In the genomic region with DNA sequence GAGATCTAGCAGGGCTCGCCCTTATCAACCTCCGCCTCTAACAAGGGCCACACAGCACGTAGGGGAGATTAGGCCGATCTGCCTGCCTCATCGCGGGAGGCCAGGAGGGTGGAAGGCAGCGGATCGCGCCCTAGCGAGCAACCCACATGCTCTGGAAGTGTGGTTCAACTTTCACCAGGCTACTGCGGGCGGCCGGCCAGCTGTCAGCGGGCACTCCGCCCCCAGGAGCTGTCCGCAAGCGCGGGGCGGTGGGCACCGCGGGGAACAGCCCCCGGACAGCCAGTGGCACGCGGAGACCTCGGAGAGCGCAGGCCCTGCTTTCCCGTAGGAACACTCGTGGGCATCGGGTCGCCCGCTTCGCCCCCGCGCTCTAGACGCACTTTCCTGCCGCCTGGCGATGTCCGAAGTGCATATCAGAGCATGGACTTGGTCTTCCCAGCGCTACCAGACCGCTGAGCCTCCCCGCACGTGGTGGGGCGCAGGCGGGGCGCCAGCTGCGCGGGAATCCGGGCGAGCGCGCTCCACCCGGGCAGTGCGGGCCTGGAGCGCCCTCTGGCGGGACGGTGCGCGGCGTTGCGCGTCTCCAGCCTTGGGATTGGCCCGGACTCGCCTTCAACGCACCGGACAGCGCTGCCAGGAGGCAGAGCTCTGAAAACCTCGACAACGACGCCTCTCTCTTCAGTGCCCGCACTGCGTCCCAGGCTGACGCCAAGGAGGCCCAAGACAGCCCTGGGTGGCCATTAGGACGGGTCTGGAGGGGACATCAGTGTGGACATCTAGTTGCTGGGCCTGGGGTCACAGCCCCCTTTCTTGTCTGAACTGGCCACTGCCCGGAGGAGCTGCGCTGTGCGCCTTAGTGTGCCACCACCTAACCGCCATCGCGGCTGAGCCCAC, we compare ENCODE assay signal across 8 cellular contexts. TPM values are rescaled to one million over a fixed set of nuclear protein-coding genes. Genes with fewer than 3 reads are reported as not detected.
DNase-seq lines count a peak whose midpoint lies in the region; ATAC-seq and TF ChIP-seq lines count a peak whose summit lies in the region.

No MANE protein-coding gene starts in this region.

- H3K4me3 ChIP-seq in AG09309 (ENCODE audit: control insufficient read depth, low read depth, low read length): peak overlapping the region; percentile 22
- peak overlapping the region; percentile 63 for H3K4me3 ChIP-seq in GM23248
- peak overlapping the region in 2 of 3 experiments; percentile 26 to 37 for H3K4me3 ChIP-seq in mammary epithelial cell (replicated peaks in 1 of 3; ENCODE audit: insufficient read depth in 1 of 3, low read depth in 2 of 3, low read length in 3 of 3)
- H3K4me3 ChIP-seq in skeletal muscle satellite cell (ENCODE audit: low read length): peak overlapping the region; percentile 63

- no peaks in the 10 kb centered on the region; the same call in 1 of the 2 replicates for H3K36me3 Mint-ChIP-seq in WTC11

- H3K27ac ChIP-seq in GM23248: no peak overlapping the region
- no peak overlapping the region for H3K27ac ChIP-seq in mammary epithelial cell (ENCODE audit: insufficient read depth, low read depth, low read length)

- 10% methylated on average over 68 to 79 of the region's 79 CpGs for WGBS in GM23248 (ENCODE audit: low coverage in 1 of 2, low lambda C conversion rate in 2 of 2, missing lambda C conversion rate in 2 of 2), 2 experiments
- WGBS in mammary epithelial cell (ENCODE audit: low coverage, missing lambda C conversion rate): 6% methylated on average over 19 of the region's 79 CpGs

- H3K9me3 ChIP-seq in GM23248 (ENCODE audit: low read depth) (no peaks in the 10 kb centered on the region), mammary epithelial cell (replicated peaks; ENCODE audit: insufficient read depth, low read length) (no peaks in the 10 kb centered on the region), skeletal muscle satellite cell (replicated peaks; ENCODE audit: low read length) (no peaks in the 10 kb centered on the region)

- POLR2A ChIA-PET in WTC11 (lab: Charles Lee): no interaction called here

- intact Hi-C loops in mammary epithelial cell (cut with micrococcal nuclease): loop anchor here (2.0 to 5.0 kb wide), 3 partner anchors 336 to 536 kb away; no protein-coding TSS in a partner anchor

- H3K4me1 ChIP-seq in GM23248 (ENCODE audit: insufficient read depth) (0 out of 2 replicates have a peak, but pooled peaks cover 5% of the 10 kb centered on the region), mammary epithelial cell (ENCODE audit: insufficient read depth, low read length) (peaks cover 24% of the 10 kb centered on the region), skeletal muscle satellite cell (ENCODE audit: control insufficient read depth, insufficient read depth, low read length) (peaks cover 16% of the 10 kb centered on the region)

- H3K9me3 Mint-ChIP-seq in WTC11: no peaks in the 10 kb centered on the region

- dilution Hi-C loops in mammary epithelial cell (cut with HindIII; ENCODE audit: low sequenced_read_pairs): no loop called here

- H3F3A ChIP-seq in GM23248 (ENCODE audit: insufficient read depth): no peaks in the 10 kb centered on the region

- CTCF ChIA-PET in WTC11 (lab: Charles Lee) (interaction anchor here (0.5 to 2.9 kb wide), 32 partner anchors 11 to 719 kb away, joined by 3 to 24 read pairs (median 4); partner anchors contain the start of genes CCL16, MRM1, MYO19 and PIGW), mammary epithelial cell (lab: Charles Lee; ENCODE audit: low non-redundant PET) (interaction anchor here (0.6 kb wide), 2 partner anchors 63 to 290 kb away, joined by 3 to 11 read pairs; no protein-coding TSS in a partner anchor)

- DNase-seq in AG09309 (ENCODE audit: low read depth): no peak
- peak; percentile 88 for DNase-seq in GM23248
- DNase-seq in NCI-H2107 (lab: John Stamatoyannopoulos, UW): peak; percentile 69
- peak; percentile 93 for DNase-seq in WTC11 (ENCODE audit: low spot score)
- DNase-seq in mammary epithelial cell: peak; percentile 72
- DNase-seq in iPS-NIHi7 (ENCODE audit: extremely low spot score): peak; percentile 95

- H3K9me2 ChIP-seq in GM23248 (ENCODE audit: insufficient read depth): no peaks in the 10 kb centered on the region

- ATAC-seq in WTC11 (peak; percentile 82), HG03460 (IDR thresholded peaks at IDR 0.05; ENCODE audit: unreplicated experiment) (no peak)

- H3K27me3 ChIP-seq in GM23248 (replicated peaks; ENCODE audit: insufficient read depth) (no peaks in the 10 kb centered on the region; the same call in 1 of the 2 replicates), mammary epithelial cell (ENCODE audit: insufficient read depth, low read length) (no peaks in the 10 kb centered on the region), skeletal muscle satellite cell (ENCODE audit: control insufficient read depth, insufficient read depth, low read length) (peaks cover 16% of the 10 kb centered on the region)

- H3K4me2 ChIP-seq in GM23248 (ENCODE audit: unreplicated experiment) (peak overlapping the region; percentile 67), mammary epithelial cell (ENCODE audit: insufficient read depth, low read depth, low read length) (peak overlapping the region; percentile 95), skeletal muscle satellite cell (ENCODE audit: low read length) (peak overlapping the region; percentile 84)

- no peaks in the 10 kb centered on the region for H3K36me3 ChIP-seq in GM23248 (ENCODE audit: low read depth)
- no peaks in the 10 kb centered on the region for H3K36me3 ChIP-seq in mammary epithelial cell (ENCODE audit: insufficient read depth, low read length)
- H3K36me3 ChIP-seq in skeletal muscle satellite cell (ENCODE audit: insufficient read depth, low read length): no peaks in the 10 kb centered on the region

- H2AFZ ChIP-seq in GM23248: peak overlapping the region; percentile 70
- H2AFZ ChIP-seq in mammary epithelial cell (ENCODE audit: low read depth, low read length): peak overlapping the region; percentile 97

- no peaks in the 10 kb centered on the region for H4K20me1 ChIP-seq in GM23248 (ENCODE audit: insufficient read depth)
- H4K20me1 ChIP-seq in mammary epithelial cell (ENCODE audit: insufficient read depth, low read length): no peaks in the 10 kb centered on the region

- no TSS peak for BruUV-seq in mammary epithelial cell (replicated peaks; lab: Mats Ljungman, UMichigan)

- TF ChIP-seq CTCF in AG09309 (IDR thresholded peaks at IDR 0.05; ENCODE audit: control insufficient read depth, insufficient read depth, low read depth, low read length, missing control alignments) (peak; percentile 71), WTC11 (IDR thresholded peaks at IDR 0.05) (peak; percentile 78), mammary epithelial cell (conservative IDR thresholded peaks at IDR 0.05 in 1 of 2, IDR thresholded peaks at IDR 0.05 in 1 of 2; ENCODE audit: extremely low read depth in 1 of 2, insufficient read depth in 1 of 2, low read depth in 1 of 2, low read length in 2 of 2) (peak; percentile 82 to 87)

- peaks cover 13% of the 10 kb centered on the region for H3K79me2 ChIP-seq in GM23248 (ENCODE audit: insufficient read depth)
- peaks cover 15% of the 10 kb centered on the region for H3K79me2 ChIP-seq in mammary epithelial cell (ENCODE audit: insufficient read depth, low read length)

- in situ Hi-C loops in GM23248 (cut with MboI) (no loop called here), mammary epithelial cell (cut with MboI; ENCODE audit: low sequenced_read_pairs in 2 of 2) (loop anchor here in 1 of 2 donors (10.0 to 25.0 kb wide), 2 partner anchors 296 to 508 kb away; partner anchors contain the start of genes CCL3L1, CCL3L3 and TBC1D3B)

- peak overlapping the region; percentile 35 for H3K4me3 Mint-ChIP-seq in WTC11

- no peak overlapping the region for H3K27ac Mint-ChIP-seq in WTC11

- H3K9ac ChIP-seq in GM23248: no peak overlapping the region
- H3K9ac ChIP-seq in mammary epithelial cell (ENCODE audit: insufficient read depth, low read length): no peak overlapping the region
- H3K9ac ChIP-seq in skeletal muscle satellite cell (ENCODE audit: low read depth, low read length): no peak overlapping the region

- H3K4me1 Mint-ChIP-seq in WTC11: peaks cover 29% of the 10 kb centered on the region

- peaks cover 64% of the 10 kb centered on the region for H3K27me3 Mint-ChIP-seq in WTC11 (ENCODE audit: low read depth)

TF ChIP-seq in WTC11, 78 proteins besides CTCF, POLR2A, EP300 and RAD21 (continues in another document):
- peak; percentile 99 for TF ChIP-seq TP53 (CRISPR knock-in tag; IDR thresholded peaks at IDR 0.05)
- TF ChIP-seq, protein P1, sequence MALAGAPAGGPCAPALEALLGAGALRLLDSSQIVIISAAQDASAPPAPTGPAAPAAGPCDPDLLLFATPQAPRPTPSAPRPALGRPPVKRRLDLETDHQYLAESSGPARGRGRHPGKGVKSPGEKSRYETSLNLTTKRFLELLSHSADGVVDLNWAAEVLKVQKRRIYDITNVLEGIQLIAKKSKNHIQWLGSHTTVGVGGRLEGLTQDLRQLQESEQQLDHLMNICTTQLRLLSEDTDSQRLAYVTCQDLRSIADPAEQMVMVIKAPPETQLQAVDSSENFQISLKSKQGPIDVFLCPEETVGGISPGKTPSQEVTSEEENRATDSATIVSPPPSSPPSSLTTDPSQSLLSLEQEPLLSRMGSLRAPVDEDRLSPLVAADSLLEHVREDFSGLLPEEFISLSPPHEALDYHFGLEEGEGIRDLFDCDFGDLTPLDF (CRISPR knock-in tag; IDR thresholded peaks at IDR 0.05): peak; percentile 99
- TF ChIP-seq NFYB (CRISPR knock-in tag; conservative IDR thresholded peaks at IDR 0.05; ENCODE audit: low read depth): peak; percentile 74
- TF ChIP-seq SMAD3 (CRISPR knock-in tag; IDR thresholded peaks at IDR 0.05; ENCODE audit: borderline replicate concordance): peak; percentile 99

RNA-seq across cellular contexts. Expression of gene ZNHIT3, which starts 3.6 kb away (rescaled TPM):
- total RNA-seq in GM23248 (2014; rRNA removed; shearing (Covaris generic)): 21.8 and 28.4 TPM in 2 replicates
- polyA plus RNA-seq in GM23248 (2016; fragmentation: Nextera tagmentation; extraction: Ambion mirVana): 43.4 and 52.0 TPM in 2 replicates
- 44.4 to 47.3 TPM (median 47.0 TPM) in 3 replicates for total RNA-seq in WTC11 (2021)
- 10 to 100 TPM; 20.3 to 30.3 TPM for total RNA-seq in mammary epithelial cell
- polyA plus RNA-seq in mammary epithelial cell: 42.9 TPM
- 0.21 TPM for polyA minus RNA-seq in mammary epithelial cell
- 23.2 and 24.6 TPM in 2 replicates for total RNA-seq in skeletal muscle satellite cell (2012; rRNA removed)

RNA-seq across cellular contexts. Expression of gene MYO19, which starts 51.8 kb away (rescaled TPM):
- total RNA-seq in GM23248 (2014; rRNA removed; shearing (Covaris generic)): 34.4 and 54.8 TPM in 2 replicates
- polyA plus RNA-seq in GM23248 (2016; fragmentation: Nextera tagmentation; extraction: Ambion mirVana): 14.9 and 15.7 TPM in 2 replicates
- 119 to 146 TPM (median 128 TPM) in 3 replicates for total RNA-seq in WTC11 (2021)
- 100 to 1,000 TPM; 103 to 123 TPM for total RNA-seq in mammary epithelial cell
- polyA plus RNA-seq in mammary epithelial cell: 79.1 TPM
- polyA minus RNA-seq in mammary epithelial cell: 171 TPM
- total RNA-seq in skeletal muscle satellite cell (2012; rRNA removed): 43.9 and 51.5 TPM in 2 replicates

RNA-seq across cellular contexts. Expression of gene PIGW, which starts 51.9 kb away (rescaled TPM):
- 5.1 and 5.2 TPM in 2 replicates for total RNA-seq in GM23248 (2014; rRNA removed; shearing (Covaris generic))
- polyA plus RNA-seq in GM23248 (2016; fragmentation: Nextera tagmentation; extraction: Ambion mirVana) (8.0 and 8.6 TPM in 2 replicates), mammary epithelial cell (5.8 TPM)
- total RNA-seq in WTC11 (2021) (14.6 to 21.7 TPM (median 15.1 TPM) in 3 replicates), mammary epithelial cell (10 to 100 TPM; 10.2 to 15.6 TPM)
- 8.3 TPM for polyA minus RNA-seq in mammary epithelial cell
- total RNA-seq in skeletal muscle satellite cell (2012; rRNA removed): 9.1 and 9.4 TPM in 2 replicates
